ENCODE assay signal across 2 cellular contexts in genomic region chr16:88864521-88864920, GRCh38.
A peak's percentile ranks its signal among the peaks of the same experiment; 100 is the strongest.
TF ChIP-seq lines count a peak whose summit lies in the region.

No MANE protein-coding gene starts in this region.

TF ChIP-seq in HepG2, 621 proteins besides CTCF, POLR2A, EP300 and RAD21 (continues in another document):
- TF ChIP-seq SOX5 (CRISPR knock-in tag; IDR thresholded peaks at IDR 0.05; ENCODE audit: borderline replicate concordance) (no peak), CSRNP1 (CRISPR knock-in tag; IDR thresholded peaks at IDR 0.05) (no peak), ZNF556 (CRISPR knock-in tag; IDR thresholded peaks at IDR 0.05; ENCODE audit: borderline replicate concordance) (no peak), SALL2 (CRISPR knock-in tag; IDR thresholded peaks at IDR 0.05) (no peak), ZMYM4 (CRISPR knock-in tag; IDR thresholded peaks at IDR 0.05) (no peak), AGO2 (optimal IDR thresholded peaks at IDR 0.05; ENCODE audit: low read depth, low read length) (peak; percentile 90), CREB1 (IDR thresholded peaks at IDR 0.05) (peak; percentile 46; the same call in 1 of the 2 replicates), CREB1 (CRISPR knock-in tag; IDR thresholded peaks at IDR 0.05) (no peak), ZNF577 (CRISPR knock-in tag; IDR thresholded peaks at IDR 0.05; ENCODE audit: borderline replicate concordance, low read depth) (no peak), KDM2A (CRISPR knock-in tag; IDR thresholded peaks at IDR 0.05; ENCODE audit: borderline replicate concordance, low read depth) (0 out of 2 replicates have a peak, but pooled peaks have one; percentile 3), ZNF713 (CRISPR knock-in tag; IDR thresholded peaks at IDR 0.05) (no peak), ZBTB46 (CRISPR knock-in tag; IDR thresholded peaks at IDR 0.05; ENCODE audit: borderline replicate concordance) (no peak), HDAC6 (IDR thresholded peaks at IDR 0.05; ENCODE audit: low read depth, low read length) (no peak), EEA1 (CRISPR knock-in tag; IDR thresholded peaks at IDR 0.05; ENCODE audit: borderline replicate concordance) (no peak), ZKSCAN5 (CRISPR knock-in tag; IDR thresholded peaks at IDR 0.05) (no peak), TARDBP (CRISPR knock-in tag; IDR thresholded peaks at IDR 0.05) (no peak), AGO1 (IDR thresholded peaks at IDR 0.05; ENCODE audit: low read depth, low read length, poor library complexity, severe bottlenecking) (peak; percentile 65), ZNF614 (CRISPR knock-in tag; IDR thresholded peaks at IDR 0.05; ENCODE audit: borderline replicate concordance) (no peak), ZNF770 (CRISPR knock-in tag; IDR thresholded peaks at IDR 0.05) (no peak), ZNF768 (CRISPR knock-in tag; IDR thresholded peaks at IDR 0.05) (peak; percentile 95), LCORL (IDR thresholded peaks at IDR 0.05) (no peak), LCORL (CRISPR knock-in tag; IDR thresholded peaks at IDR 0.05) (no peak), SMARCC2 (IDR thresholded peaks at IDR 0.05) (no peak), ZNF530 (CRISPR knock-in tag; IDR thresholded peaks at IDR 0.05; ENCODE audit: low read depth) (no peak)
- TF ChIP-seq, protein P1, sequence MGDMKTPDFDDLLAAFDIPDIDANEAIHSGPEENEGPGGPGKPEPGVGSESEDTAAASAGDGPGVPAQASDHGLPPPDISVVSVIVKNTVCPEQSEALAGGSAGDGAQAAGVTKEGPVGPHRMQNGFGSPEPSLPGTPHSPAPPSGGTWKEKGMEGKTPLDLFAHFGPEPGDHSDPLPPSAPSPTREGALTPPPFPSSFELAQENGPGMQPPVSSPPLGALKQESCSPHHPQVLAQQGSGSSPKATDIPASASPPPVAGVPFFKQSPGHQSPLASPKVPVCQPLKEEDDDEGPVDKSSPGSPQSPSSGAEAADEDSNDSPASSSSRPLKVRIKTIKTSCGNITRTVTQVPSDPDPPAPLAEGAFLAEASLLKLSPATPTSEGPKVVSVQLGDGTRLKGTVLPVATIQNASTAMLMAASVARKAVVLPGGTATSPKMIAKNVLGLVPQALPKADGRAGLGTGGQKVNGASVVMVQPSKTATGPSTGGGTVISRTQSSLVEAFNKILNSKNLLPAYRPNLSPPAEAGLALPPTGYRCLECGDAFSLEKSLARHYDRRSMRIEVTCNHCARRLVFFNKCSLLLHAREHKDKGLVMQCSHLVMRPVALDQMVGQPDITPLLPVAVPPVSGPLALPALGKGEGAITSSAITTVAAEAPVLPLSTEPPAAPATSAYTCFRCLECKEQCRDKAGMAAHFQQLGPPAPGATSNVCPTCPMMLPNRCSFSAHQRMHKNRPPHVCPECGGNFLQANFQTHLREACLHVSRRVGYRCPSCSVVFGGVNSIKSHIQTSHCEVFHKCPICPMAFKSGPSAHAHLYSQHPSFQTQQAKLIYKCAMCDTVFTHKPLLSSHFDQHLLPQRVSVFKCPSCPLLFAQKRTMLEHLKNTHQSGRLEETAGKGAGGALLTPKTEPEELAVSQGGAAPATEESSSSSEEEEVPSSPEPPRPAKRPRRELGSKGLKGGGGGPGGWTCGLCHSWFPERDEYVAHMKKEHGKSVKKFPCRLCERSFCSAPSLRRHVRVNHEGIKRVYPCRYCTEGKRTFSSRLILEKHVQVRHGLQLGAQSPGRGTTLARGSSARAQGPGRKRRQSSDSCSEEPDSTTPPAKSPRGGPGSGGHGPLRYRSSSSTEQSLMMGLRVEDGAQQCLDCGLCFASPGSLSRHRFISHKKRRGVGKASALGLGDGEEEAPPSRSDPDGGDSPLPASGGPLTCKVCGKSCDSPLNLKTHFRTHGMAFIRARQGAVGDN (CRISPR knock-in tag; IDR thresholded peaks at IDR 0.05) = no peak; the same call in 1 of the 2 replicates

TF ChIP-seq in GM12878, 131 proteins besides CTCF, POLR2A, EP300 and RAD21:
- TF ChIP-seq NBN (IDR thresholded peaks at IDR 0.05) (no peak), ESRRA (IDR thresholded peaks at IDR 0.05; ENCODE audit: low read length) (no peak), E2F8 (IDR thresholded peaks at IDR 0.05; ENCODE audit: low read depth, partially characterized antibody) (no peak), NFXL1 (IDR thresholded peaks at IDR 0.05; ENCODE audit: borderline replicate concordance) (no peak), MXI1 (IDR thresholded peaks at IDR 0.05; ENCODE audit: low read depth, low read length) (no peak)
TF ChIP-seq in GM12878: peak in this region for 0.
